ENCODE assay signal across 9 cellular contexts in the genomic region with DNA sequence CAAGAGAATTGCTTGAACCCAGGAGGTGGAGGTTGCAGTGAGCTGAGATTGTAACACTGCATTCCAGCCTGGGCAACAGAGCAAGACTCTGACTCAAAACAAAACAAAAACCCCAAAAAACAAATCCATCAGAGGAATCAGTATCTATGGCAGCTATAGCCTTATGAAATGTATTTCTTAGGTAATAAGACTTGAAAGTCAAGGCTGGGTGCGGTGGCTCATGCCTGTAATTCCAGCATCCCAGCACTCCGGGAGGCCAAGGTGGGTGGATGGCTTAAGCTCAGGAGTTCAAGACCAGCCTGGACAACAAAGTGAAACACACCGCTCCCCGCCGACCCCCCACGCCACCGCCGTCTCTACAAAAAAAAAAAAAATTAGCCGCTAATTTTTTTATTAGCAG. TPM values are rescaled to one million over a fixed set of nuclear protein-coding genes. Genes with fewer than 3 reads are reported as not detected.
"Had no signal": no experiment of that assay in that cellular context is flagged by ENCODE, and none has a peak within 500 bp of the region (broad histone marks: within the 10 kb centered on the region; RNA-seq: fewer than 3 reads in every experiment).

No MANE protein-coding gene starts in this region.

- ATAC-seq: HCT116, HepG2 had no signal

- H3K36me3 ChIP-seq: HAP-1 had no signal

- H3K4me3 ChIP-seq: GM23248, HAP-1 had no signal

- H2AFZ ChIP-seq: GM23248 had no signal

- H3K9ac ChIP-seq: GM23248 had no signal

- H3K27ac ChIP-seq: GM23248, HL-60 had no signal

- H3K9me3 ChIP-seq: HAP-1 had no signal

- H3K4me1 ChIP-seq: HAP-1 had no signal

- DNase-seq: GM23248, GOT3, H7, HFFc6, KBM-7 had no signal

- FAIRE-seq: HepG2 had no signal

RNA-seq across cellular contexts. Expression of a gene that starts 56.9 kb away (rescaled TPM):
- total RNA-seq: GM23248 had no signal
- polyA plus RNA-seq: GM23248 had no signal
